ENCODE assay signal across 8 cellular contexts in genomic region chr5:138654281-138654867, GRCh38.
DNase-seq lines count a peak whose midpoint lies in the region; ATAC-seq and TF ChIP-seq lines count a peak whose summit lies in the region.

No MANE protein-coding gene starts in this region.

- TF ChIP-seq CTCF in GM12864 (IDR thresholded peaks at IDR 0.05; ENCODE audit: low read depth, low read length, missing control alignments) = no peak
- no peak for TF ChIP-seq CTCF in progenitor cell of endocrine pancreas (IDR thresholded peaks at IDR 0.05; ENCODE audit: unreplicated experiment)
- TF ChIP-seq CTCF in prostate gland (IDR thresholded peaks at IDR 0.05) = no peak
- TF ChIP-seq CTCF in neural progenitor cell (IDR thresholded peaks at IDR 0.05) = no peak

- H3K36me3 ChIP-seq in prostate gland (no peaks in the 10 kb centered on the region), neural progenitor cell (no peaks in the 10 kb centered on the region)

- peak; percentile 67 for ATAC-seq in HG02642 (IDR thresholded peaks at IDR 0.05; ENCODE audit: poor library complexity, unreplicated experiment)
- peak; percentile 95 to 96 for ATAC-seq in activated naive CD4-positive, alpha-beta T cell treated with anti-CD3 and anti-CD28 coated beads, Interleukin-2, amount 50 U/mL, for 72 hours
- ATAC-seq in GM21526 (IDR thresholded peaks at IDR 0.05; ENCODE audit: low FRiP score, unreplicated experiment) = no peak

- intact Hi-C loops in prostate gland (cut with DNase I) = no loop called here

- no peak overlapping the region for H3K9ac ChIP-seq in neural progenitor cell

- no peak for TF ChIP-seq POLR2A in prostate gland (IDR thresholded peaks at IDR 0.05)

- H3K27me3 ChIP-seq in prostate gland (replicated peaks; ENCODE audit: insufficient read depth) = no peaks in the 10 kb centered on the region
- H3K27me3 ChIP-seq in neural progenitor cell = no peaks in the 10 kb centered on the region

- H3K4me1 ChIP-seq in prostate gland (replicated peaks) (no peaks in the 10 kb centered on the region), neural progenitor cell (peaks cover 17% of the 10 kb centered on the region)

- peaks cover 0 to 3% of the 10 kb centered on the region in 2 donors for H3K9me3 Mint-ChIP-seq in activated naive CD4-positive, alpha-beta T cell treated with anti-CD3 and anti-CD28 coated beads, Interleukin-2, amount 50 U/mL, for 72 hours
- H3K9me3 Mint-ChIP-seq in progenitor cell of endocrine pancreas (ENCODE audit: low read depth) (no peaks in the 10 kb centered on the region), neural progenitor cell (no peaks in the 10 kb centered on the region)

- no peak overlapping the region for H3K4me2 ChIP-seq in neural progenitor cell

- H4K20me1 ChIP-seq in neural progenitor cell (ENCODE audit: low read depth) = no peaks in the 10 kb centered on the region

- in situ Hi-C loops in SK-MEL-5 (cut with HindIII; ENCODE audit: low pct_unique_long_range_greater_than_20kb, low sequenced_read_pairs) = no loop called here

- no peak overlapping the region for H3K4me3 ChIP-seq in GM12864 (ENCODE audit: low read depth, low read length)
- no peak overlapping the region for H3K4me3 ChIP-seq in prostate gland
- H3K4me3 ChIP-seq in neural progenitor cell = no peak overlapping the region

- H3K4me1 Mint-ChIP-seq in progenitor cell of endocrine pancreas (ENCODE audit: low read depth) (peaks cover 5% of the 10 kb centered on the region), neural progenitor cell (peaks cover 35% of the 10 kb centered on the region)

- no peak overlapping the region for H2AFZ ChIP-seq in neural progenitor cell (replicated peaks)

- peak; percentile 61 for DNase-seq in GM12864 (ENCODE audit: low read depth)
- peak; percentile 81 for DNase-seq in SK-MEL-5 (ENCODE audit: low read depth, low spot score)
- DNase-seq in activated naive CD4-positive, alpha-beta T cell treated with anti-CD3 and anti-CD28 coated beads, Interleukin-2, amount 50 U/mL, for 72 hours (ENCODE audit: low spot score in 2 of 2) = peak; percentile 45 to 77
- DNase-seq in progenitor cell of endocrine pancreas (ENCODE audit: low spot score, unreplicated experiment) = no peak
- no peak for DNase-seq in prostate gland (ENCODE audit: low spot score)
- no peak for DNase-seq in neural progenitor cell (ENCODE audit: low spot score)

- H3K27ac Mint-ChIP-seq in activated naive CD4-positive, alpha-beta T cell treated with anti-CD3 and anti-CD28 coated beads, Interleukin-2, amount 50 U/mL, for 72 hours = peak overlapping the region in 1 of 2 donors; percentile 75
- H3K27ac Mint-ChIP-seq in progenitor cell of endocrine pancreas = peak overlapping the region; percentile 86
- H3K27ac Mint-ChIP-seq in neural progenitor cell = no peak overlapping the region

- H3K27me3 Mint-ChIP-seq in progenitor cell of endocrine pancreas (peaks cover 16% of the 10 kb centered on the region), neural progenitor cell (ENCODE audit: insufficient read depth, low read depth) (peaks cover 5% of the 10 kb centered on the region)

- no peak overlapping the region for H3K4me3 Mint-ChIP-seq in progenitor cell of endocrine pancreas (ENCODE audit: low read depth)
- H3K4me3 Mint-ChIP-seq in neural progenitor cell = no peak overlapping the region

- peaks cover 7% of the 10 kb centered on the region for H3F3A ChIP-seq in neural progenitor cell (ENCODE audit: low read depth)

- no peaks in the 10 kb centered on the region for H3K79me2 ChIP-seq in neural progenitor cell (ENCODE audit: low read depth)

- 73% methylated on average over 8 of the region's 8 CpGs for WGBS in prostate gland

- H3K36me3 Mint-ChIP-seq in activated naive CD4-positive, alpha-beta T cell treated with anti-CD3 and anti-CD28 coated beads, Interleukin-2, amount 50 U/mL, for 72 hours = peaks cover 0 to 4% of the 10 kb centered on the region in 2 donors
- H3K36me3 Mint-ChIP-seq in progenitor cell of endocrine pancreas (ENCODE audit: insufficient read depth) (no peaks in the 10 kb centered on the region), neural progenitor cell (no peaks in the 10 kb centered on the region)

- H3K27ac ChIP-seq in prostate gland (no peak overlapping the region), neural progenitor cell (no peak overlapping the region)

- no peaks in the 10 kb centered on the region for H3K9me3 ChIP-seq in prostate gland
- no peaks in the 10 kb centered on the region for H3K9me3 ChIP-seq in neural progenitor cell (ENCODE audit: low read depth)

Comparison
In these comparisons a context has a peak if more than half of its experiments do, and no peak if none do; other contexts are left out.
1. DNase-seq: peak in GM12864 (single experiment), SK-MEL-5 (single experiment) and activated naive CD4-positive, alpha-beta T cell treated with anti-CD3 and anti-CD28 coated beads, Interleukin-2, amount 50 U/mL, for 72 hours (2 of 2); none in progenitor cell of endocrine pancreas (single experiment), prostate gland (single experiment) and neural progenitor cell (single experiment).